Comparison of ENCODE assay signal across 20 cellular contexts in genomic region chr1:39416609-39417008, GRCh38.
DNase-seq lines count a peak whose midpoint lies in the region; ATAC-seq and TF ChIP-seq lines count a peak whose summit lies in the region.
"Had no signal": no experiment of that assay in that cellular context is flagged by ENCODE, and none has a peak within 500 bp of the region (broad histone marks: within the 10 kb centered on the region; RNA-seq: fewer than 3 reads in every experiment).

No MANE protein-coding gene starts in this region.

- no peak overlapping the region for H3K27ac ChIP-seq in HEK293 (ENCODE audit: extremely low read depth, low read depth, low read length)
- H3K27ac ChIP-seq: PC-9 had no signal

- H3K4me3 Mint-ChIP-seq in neural crest cell, result peak overlapping the region; percentile 3
- H3K4me3 Mint-ChIP-seq: CD14-positive monocyte had no signal

- peak; percentile 82 for DNase-seq in amniotic epithelial cell (ENCODE audit: low read depth)
- no peak for DNase-seq in epithelial cell of proximal tubule (ENCODE audit: low read depth)
- no peak for DNase-seq in neural crest cell (ENCODE audit: low read depth, low spot score)
- no peak for DNase-seq in NCI-H1417 treated with DMSO at 0.1 percent for 48 hours (lab: John Stamatoyannopoulos, UW)
- no peak for DNase-seq in DMS53 treated with DMSO at 0.1 percent for 48 hours (lab: John Stamatoyannopoulos, UW; ENCODE audit: unreplicated experiment)
- DNase-seq in iPS-NIHi11 (ENCODE audit: low spot score), result no peak
- DNase-seq: ACHN, AML-193, COR-L47, DMS153, H7, NCI-H1105 treated with DMSO at 0.1 percent for 48 hours, NCI-H187 treated with DMSO at 0.1 percent for 48 hours, NCI-H2171 treated with DMSO at 0.1 percent for 48 hours, NCI-H446 treated with DMSO at 0.1 percent for 48 hours, NCI-H774, PC-9 had no signal

- H3K27me3 Mint-ChIP-seq in neural crest cell (ENCODE audit: low read depth), result no peaks in the 10 kb centered on the region

- H3K4me1 Mint-ChIP-seq in neural crest cell, result peaks cover 47% of the 10 kb centered on the region

- no peak for ATAC-seq in GM19467 (IDR thresholded peaks at IDR 0.05; ENCODE audit: unreplicated experiment)

- POLR2A ChIA-PET in HEK293 (lab: Yijun Ruan, JAX), result no interaction called here

- H3K9me3 ChIP-seq in HEK293 (ENCODE audit: control insufficient read depth, insufficient read depth, low read depth, low read length), result no peaks in the 10 kb centered on the region

- no peak for TF ChIP-seq CTCF in HEK293 (tag by site-specific recombination; IDR thresholded peaks at IDR 0.05)
- TF ChIP-seq CTCF in epithelial cell of proximal tubule (conservative IDR thresholded peaks at IDR 0.05; ENCODE audit: low read depth, low read length), result no peak
- no peak for TF ChIP-seq CTCF in neural crest cell (conservative IDR thresholded peaks at IDR 0.05)

- no peaks in the 10 kb centered on the region for H3K9me3 Mint-ChIP-seq in neural crest cell
- H3K9me3 Mint-ChIP-seq: CD14-positive monocyte had no signal

- CTCF ChIA-PET in HEK293 (lab: Yijun Ruan, JAX), result no interaction called here

- no peaks in the 10 kb centered on the region for H3K4me1 ChIP-seq in HEK293 (ENCODE audit: control insufficient read depth, insufficient read depth, low read length)

- no peak overlapping the region for H3K4me3 ChIP-seq in HEK293 (ENCODE audit: low read depth, low read length)
- H3K4me3 ChIP-seq in epithelial cell of proximal tubule (ENCODE audit: low read depth, low read length), result peak overlapping the region; percentile 15
- H3K4me3 ChIP-seq: PC-9 had no signal

- peaks cover 11% of the 10 kb centered on the region for H3K36me3 Mint-ChIP-seq in neural crest cell (ENCODE audit: low read depth)

- H3K27ac Mint-ChIP-seq in neural crest cell (ENCODE audit: unreplicated experiment), result no peak overlapping the region

- H3K36me3 ChIP-seq in HEK293 (ENCODE audit: control insufficient read depth in 2 of 2, insufficient read depth in 1 of 2, low read length in 2 of 2), result peaks cover 0 to 19% of the 10 kb centered on the region in 2 experiments; a peak in 1 of 3 replicates

TF ChIP-seq in HEK293, 187 proteins besides CTCF, POLR2A, EP300 and RAD21:
- no peak for TF ChIP-seq GLI4 (tag by site-specific recombination; IDR thresholded peaks at IDR 0.05)
- no peak for TF ChIP-seq OSR2 (tag by site-specific recombination; IDR thresholded peaks at IDR 0.05)
- TF ChIP-seq ZSCAN16 (tag by site-specific recombination; IDR thresholded peaks at IDR 0.05), result peak; percentile 90
